Comparison of ENCODE assay signal across 19 cellular contexts in genomic region chr3:42174679-42175660, GRCh38.
DNase-seq lines count a peak whose midpoint lies in the region; ATAC-seq and TF ChIP-seq lines count a peak whose summit lies in the region.
"Had no signal": no experiment of that assay in that cellular context is flagged by ENCODE, and none has a peak within 500 bp of the region (broad histone marks: within the 10 kb centered on the region; RNA-seq: fewer than 3 reads in every experiment).

No MANE protein-coding gene starts in this region.

- H3K4me1 Mint-ChIP-seq in IgD-negative memory B cell: peaks cover 42 to 50% (median 45%) of the 10 kb centered on the region in 3 donors
- H3K4me1 Mint-ChIP-seq in brain: peaks cover 90% of the 10 kb centered on the region
- H3K4me1 Mint-ChIP-seq in neural progenitor cell: peaks cover 47% of the 10 kb centered on the region

- peaks cover 15 to 28% (median 24%) of the 10 kb centered on the region in 11 experiments; a peak in 21 of 22 replicates for H3K36me3 ChIP-seq in BLaER1 treated with 17β-estradiol and CSF1 and Interleukin-3, amounts not matched to agents 10 nM and 100 nM
- H3K36me3 ChIP-seq in neural progenitor cell (no peaks in the 10 kb centered on the region), stomach (peaks cover 0 to 14% (median 8%) of the 10 kb centered on the region in 4 donors), spleen (peaks cover 0 to 32% (median 4%) of the 10 kb centered on the region in 6 donors)
- H3K36me3 ChIP-seq: SJSA1 had no signal

- TF ChIP-seq POLR2A in stomach (IDR thresholded peaks at IDR 0.05) (no peak), spleen (IDR thresholded peaks at IDR 0.05) (no peak)

- peaks cover 0 to 99% (median 10%) of the 10 kb centered on the region in 11 experiments; a peak in 11 of 22 replicates for H4K20me1 ChIP-seq in BLaER1 treated with 17β-estradiol and CSF1 and Interleukin-3, amounts not matched to agents 10 nM and 100 nM
- H4K20me1 ChIP-seq in neural progenitor cell (ENCODE audit: low read depth): peaks cover 15% of the 10 kb centered on the region

- peak overlapping the region in 7 of 10 experiments; percentile 5 to 50 (median 28); a peak in 10 of 20 replicates for H3K4me3 ChIP-seq in BLaER1 treated with 17β-estradiol and CSF1 and Interleukin-3, amounts not matched to agents 10 nM and 100 nM
- H3K4me3 ChIP-seq in neural progenitor cell (no peak overlapping the region), stomach (no peak overlapping the region), spleen (no peak overlapping the region)
- H3K4me3 ChIP-seq: heart right ventricle, SJSA1 had no signal

- H3K27ac ChIP-seq in BLaER1 treated with 17β-estradiol and CSF1 and Interleukin-3, amounts not matched to agents 10 nM and 100 nM: peak overlapping the region in 10 of 11 experiments; percentile 12 to 95 (median 80); a peak in 19 of 22 replicates
- H3K27ac ChIP-seq in neural progenitor cell (peak overlapping the region; percentile 6), stomach (peak overlapping the region in 1 of 5 donors; percentile 2), spleen (no peak overlapping the region)
- H3K27ac ChIP-seq: SJSA1 had no signal

- H3K4me2 ChIP-seq in BLaER1 treated with 17β-estradiol and CSF1 and Interleukin-3, amounts not matched to agents 10 nM and 100 nM: peak overlapping the region; percentile 65 to 95 (median 87)
- H3K4me2 ChIP-seq in neural progenitor cell: peak overlapping the region; percentile 5

- ATAC-seq in GM21723 (IDR thresholded peaks at IDR 0.05; ENCODE audit: unreplicated experiment) (no peak), GM19023 (IDR thresholded peaks at IDR 0.05; ENCODE audit: unreplicated experiment) (no peak)
- ATAC-seq: activated CD4-positive, CD25-positive, alpha-beta regulatory T cell treated with anti-CD3 and anti-CD28 coated beads, Interleukin-2, amount 50 U/mL, for 24 hours; heart right ventricle; natural killer cell treated with Interleukin-12 subunit alpha and Interleukin-12 subunit beta and Interleukin-15 and Interleukin-18, amount 100 ng/mL, for 72 hours had no signal

- H3K4me3 Mint-ChIP-seq in IgD-negative memory B cell (no peak overlapping the region), brain (peak overlapping the region in 1 of 5 experiments; percentile 3), neural progenitor cell (peak overlapping the region; percentile 41)
- H3K4me3 Mint-ChIP-seq: natural killer cell treated with Interleukin-12 subunit alpha and Interleukin-12 subunit beta and Interleukin-15 and Interleukin-18, amount 100 ng/mL, for 72 hours had no signal

- peaks cover 83 to 100% (median 95%) of the 10 kb centered on the region in 10 experiments for H3K4me1 ChIP-seq in BLaER1 treated with 17β-estradiol and CSF1 and Interleukin-3, amounts not matched to agents 10 nM and 100 nM
- H3K4me1 ChIP-seq in neural progenitor cell (peaks cover 20% of the 10 kb centered on the region), stomach (peaks cover 11 to 64% (median 31%) of the 10 kb centered on the region in 4 donors), spleen (peaks cover 9 to 66% (median 30%) of the 10 kb centered on the region in 6 donors)

- H3F3A ChIP-seq in neural progenitor cell (ENCODE audit: low read depth): peaks cover 2% of the 10 kb centered on the region

- TF ChIP-seq EP300 in stomach (IDR thresholded peaks at IDR 0.05): no peak

- no peaks in the 10 kb centered on the region for H3K27me3 Mint-ChIP-seq in IgD-negative memory B cell
- H3K27me3 Mint-ChIP-seq in brain: no peaks in the 10 kb centered on the region
- peaks cover 3% of the 10 kb centered on the region for H3K27me3 Mint-ChIP-seq in neural progenitor cell (ENCODE audit: insufficient read depth, low read depth)
- H3K27me3 Mint-ChIP-seq: natural killer cell treated with Interleukin-12 subunit alpha and Interleukin-12 subunit beta and Interleukin-15 and Interleukin-18, amount 100 ng/mL, for 72 hours had no signal

- H3K27ac Mint-ChIP-seq in IgD-negative memory B cell: peak overlapping the region in 2 of 3 donors; percentile 64 to 65
- peak overlapping the region; percentile 39 to 87 (median 69) for H3K27ac Mint-ChIP-seq in brain
- peak overlapping the region; percentile 5 for H3K27ac Mint-ChIP-seq in neural progenitor cell
- H3K27ac Mint-ChIP-seq: natural killer cell treated with Interleukin-12 subunit alpha and Interleukin-12 subunit beta and Interleukin-15 and Interleukin-18, amount 100 ng/mL, for 72 hours had no signal

- peak overlapping the region; percentile 11 to 80 (median 67); a peak in 20 of 22 replicates for H3K9ac ChIP-seq in BLaER1 treated with 17β-estradiol and CSF1 and Interleukin-3, amounts not matched to agents 10 nM and 100 nM
- H3K9ac ChIP-seq in neural progenitor cell: no peak overlapping the region

- TF ChIP-seq CTCF in brain (conservative IDR thresholded peaks at IDR 0.05): no peak
- no peak for TF ChIP-seq CTCF in neural progenitor cell (IDR thresholded peaks at IDR 0.05)
- no peak for TF ChIP-seq CTCF in stomach (IDR thresholded peaks at IDR 0.05)
- no peak for TF ChIP-seq CTCF in spleen (IDR thresholded peaks at IDR 0.05 in 8 of 11, conservative IDR thresholded peaks at IDR 0.05 in 3 of 11)

- H3K36me3 Mint-ChIP-seq in IgD-negative memory B cell (no peaks in the 10 kb centered on the region), brain (peaks cover 35% of the 10 kb centered on the region), neural progenitor cell (peaks cover 5% of the 10 kb centered on the region)

- H3K27me3 ChIP-seq in BLaER1 treated with 17β-estradiol and CSF1 and Interleukin-3, amounts not matched to agents 10 nM and 100 nM: no peaks in the 10 kb centered on the region
- H3K27me3 ChIP-seq in neural progenitor cell (no peaks in the 10 kb centered on the region), stomach (no peaks in the 10 kb centered on the region), spleen (replicated peaks in 1 of 7) (no peaks in the 10 kb centered on the region)
- H3K27me3 ChIP-seq: heart right ventricle, SJSA1 had no signal

- H2AFZ ChIP-seq in neural progenitor cell (replicated peaks): no peak overlapping the region

- H3K9me3 ChIP-seq in BLaER1 treated with 17β-estradiol and CSF1 and Interleukin-3, amounts not matched to agents 10 nM and 100 nM (replicated peaks in 1 of 11): no peaks in the 10 kb centered on the region
- H3K9me3 ChIP-seq in neural progenitor cell (ENCODE audit: low read depth): no peaks in the 10 kb centered on the region
- H3K9me3 ChIP-seq in stomach: no peaks in the 10 kb centered on the region
- H3K9me3 ChIP-seq in spleen: no peaks in the 10 kb centered on the region
- H3K9me3 ChIP-seq: heart right ventricle, SJSA1 had no signal

- no peaks in the 10 kb centered on the region for H3K9me3 Mint-ChIP-seq in IgD-negative memory B cell
- no peaks in the 10 kb centered on the region for H3K9me3 Mint-ChIP-seq in brain
- H3K9me3 Mint-ChIP-seq in neural progenitor cell: no peaks in the 10 kb centered on the region
- H3K9me3 Mint-ChIP-seq: natural killer cell treated with Interleukin-12 subunit alpha and Interleukin-12 subunit beta and Interleukin-15 and Interleukin-18, amount 100 ng/mL, for 72 hours had no signal

- peaks cover 42% of the 10 kb centered on the region for H3K79me2 ChIP-seq in neural progenitor cell (ENCODE audit: low read depth)

- 85 to 92% (median 91%) methylated on average over 12 of the region's 12 CpGs for WGBS in stomach, 5 donors
- WGBS in spleen, 5 donors: 78 to 92% (median 87%) methylated on average over 12 of the region's 12 CpGs

- intact Hi-C loops in stomach (cut with DNase I; ENCODE audit: low total_unique reads) (no loop called here), spleen (cut with DNase I; ENCODE audit: low total_unique reads) (no loop called here)

- DNase-seq in neural progenitor cell (ENCODE audit: low spot score) (no peak), stomach (no peak), spleen (no peak)
- DNase-seq: effector CD8-positive, alpha-beta T cell; EL; heart right ventricle; KBM-7; NCI-H2029 treated with DMSO at 0.1 percent for 48 hours; stimulated activated CD4-positive, alpha-beta T cell treated with anti-CD3 and anti-CD28 coated beads, Interleukin-12 subunit alpha, Interleukin-12 subunit beta, amount 100 ng/mL, for 4 hours; stimulated activated naive CD4-positive, alpha-beta T cell treated with Interleukin-2 at 50 U/mL for 16 hours; T1000 had no signal

Comparison
In these comparisons a context has a peak if more than half of its experiments do, and no peak if none do; other contexts are left out.
1. H3K27ac ChIP-seq: peak in BLaER1 treated with 17β-estradiol and CSF1 and Interleukin-3, amounts not matched to agents 10 nM and 100 nM (10 of 11) and neural progenitor cell (single experiment); none in spleen (0 of 8).
2. H3K4me3 ChIP-seq: peak in BLaER1 treated with 17β-estradiol and CSF1 and Interleukin-3, amounts not matched to agents 10 nM and 100 nM (7 of 10); none in neural progenitor cell (single experiment), stomach (0 of 4) and spleen (0 of 8).
3. H3K27ac Mint-ChIP-seq: peak in every context shown above with its lines; median percentile 69 in brain; 64 in IgD-negative memory B cell; 5 in neural progenitor cell.